ENCODE assay signal across 8 cellular contexts in the genomic region with DNA sequence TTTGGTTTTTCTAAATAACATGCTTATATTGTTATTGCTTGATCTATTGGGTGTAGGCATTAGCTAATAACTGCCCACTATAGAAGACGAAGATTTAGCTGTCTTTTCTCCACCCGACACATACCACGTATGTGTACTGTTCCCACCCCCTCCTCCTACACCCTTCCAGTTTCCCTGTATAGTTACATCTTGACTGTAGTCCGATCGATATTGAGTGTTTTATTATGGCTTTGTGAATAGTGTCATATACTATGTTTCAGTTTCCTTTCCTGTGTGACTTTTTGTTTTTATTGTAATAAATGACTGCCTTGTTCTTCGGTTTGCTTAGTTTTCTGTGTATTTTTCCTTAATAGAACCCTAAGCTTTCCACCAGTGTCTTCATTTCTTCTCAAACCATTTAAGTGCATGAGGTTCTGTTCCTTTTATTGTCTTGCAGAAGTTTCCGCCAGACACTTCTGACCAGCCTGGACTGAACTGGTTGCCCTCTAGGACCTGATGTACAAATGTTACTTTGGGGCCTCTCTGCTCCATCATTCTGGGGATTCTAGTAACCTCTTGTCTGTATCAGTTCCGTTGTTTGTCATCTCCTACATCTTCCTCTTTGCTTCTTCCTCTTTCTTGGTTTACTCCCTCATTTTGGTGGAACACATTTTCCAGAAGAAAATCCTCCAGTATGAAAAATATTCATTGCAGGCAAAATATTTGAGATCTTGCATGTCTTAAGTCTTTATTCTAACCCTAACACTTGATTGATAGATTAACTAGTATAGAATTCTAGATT.
A peak's percentile ranks its signal among the peaks of the same experiment; 100 is the strongest.
DNase-seq lines count a peak whose midpoint lies in the region; ATAC-seq and TF ChIP-seq lines count a peak whose summit lies in the region.

No MANE protein-coding gene starts in this region.

- 80 to 87% (median 86%) methylated on average over 8 of the region's 8 CpGs for WGBS in heart left ventricle, 4 donors

- no peaks in the 10 kb centered on the region for H3K27me3 ChIP-seq in heart left ventricle
- H3K27me3 ChIP-seq in left ventricle myocardium inferior (ENCODE audit: low read depth): no peaks in the 10 kb centered on the region

- TF ChIP-seq POLR2A in heart left ventricle (IDR thresholded peaks at IDR 0.05) (no peak), erythroblast (IDR thresholded peaks at IDR 0.05; ENCODE audit: low read length) (no peak)

- H3K4me3 ChIP-seq in heart left ventricle (no peak overlapping the region), left ventricle myocardium inferior (no peak overlapping the region)

- H3K9me3 Mint-ChIP-seq in stimulated activated naive B cell treated with anti-CD40 and anti-IgM and Interleukin-4, amounts not matched to agents 10 μg/mL and 1 μg/mL and 100 μg/mL, for 72 hours: no peaks in the 10 kb centered on the region

- peaks cover 0 to 52% (median 0%) of the 10 kb centered on the region in 9 donors for H3K36me3 ChIP-seq in heart left ventricle
- peaks cover 4% of the 10 kb centered on the region for H3K36me3 ChIP-seq in left ventricle myocardium inferior

- DNase-seq in heart left ventricle: no peak
- DNase-seq in left ventricle myocardium inferior: no peak
- DNase-seq in NOMO-1 (lab: John Stamatoyannopoulos, UW; ENCODE audit: unreplicated experiment in 2 of 2): peak; percentile 19 to 50
- DNase-seq in stimulated activated naive B cell treated with anti-CD40 and anti-IgM and Interleukin-4, amounts not matched to agents 10 μg/mL and 1 μg/mL and 100 μg/mL, for 72 hours: peak; percentile 28
- no peak for DNase-seq in D341Med (ENCODE audit: low spot score)
- no peak for DNase-seq in retina
- no peak for DNase-seq in erythroblast (lab: John Stamatoyannopoulos, UW)

- no peaks in the 10 kb centered on the region for H3K27me3 Mint-ChIP-seq in stimulated activated naive B cell treated with anti-CD40 and anti-IgM and Interleukin-4, amounts not matched to agents 10 μg/mL and 1 μg/mL and 100 μg/mL, for 72 hours

- H3K4me3 Mint-ChIP-seq in stimulated activated naive B cell treated with anti-CD40 and anti-IgM and Interleukin-4, amounts not matched to agents 10 μg/mL and 1 μg/mL and 100 μg/mL, for 72 hours: peak overlapping the region; percentile 14 to 33

- ATAC-seq in heart left ventricle (peak in 3 of 4 donors; percentile 19 to 43 (median 35)), HG02763 (IDR thresholded peaks at IDR 0.05; ENCODE audit: unreplicated experiment) (peak; percentile 64)
- ATAC-seq in stimulated activated naive B cell treated with anti-CD40 and anti-IgM and Interleukin-4, amounts not matched to agents 10 μg/mL and 1 μg/mL and 100 μg/mL, for 72 hours (replicated peaks): peak; percentile 78 to 79

- H3K9me3 ChIP-seq in heart left ventricle (no peaks in the 10 kb centered on the region), left ventricle myocardium inferior (replicated peaks) (no peaks in the 10 kb centered on the region)

- peaks cover 52 to 71% of the 10 kb centered on the region in 2 donors for H3K36me3 Mint-ChIP-seq in stimulated activated naive B cell treated with anti-CD40 and anti-IgM and Interleukin-4, amounts not matched to agents 10 μg/mL and 1 μg/mL and 100 μg/mL, for 72 hours

- H3K4me1 ChIP-seq in heart left ventricle (peaks cover 0 to 14% (median 0%) of the 10 kb centered on the region in 12 donors), left ventricle myocardium inferior (peaks cover 11% of the 10 kb centered on the region)

- H3K27ac Mint-ChIP-seq in stimulated activated naive B cell treated with anti-CD40 and anti-IgM and Interleukin-4, amounts not matched to agents 10 μg/mL and 1 μg/mL and 100 μg/mL, for 72 hours: peak overlapping the region; percentile 79

- intact Hi-C loops in heart left ventricle (cut with DNase I): loop anchor here in 2 of 10 donors (5.0 to 10.0 kb wide), 2 partner anchors 367 to 370 kb away; no protein-coding TSS in a partner anchor
- intact Hi-C loops in left ventricle myocardium inferior (cut with micrococcal nuclease): no loop called here

- TF ChIP-seq CTCF in heart left ventricle (IDR thresholded peaks at IDR 0.05): no peak
- no peak for TF ChIP-seq CTCF in left ventricle myocardium inferior (IDR thresholded peaks at IDR 0.05; ENCODE audit: borderline replicate concordance)

- peaks cover 41 to 75% of the 10 kb centered on the region in 2 donors for H3K4me1 Mint-ChIP-seq in stimulated activated naive B cell treated with anti-CD40 and anti-IgM and Interleukin-4, amounts not matched to agents 10 μg/mL and 1 μg/mL and 100 μg/mL, for 72 hours

- H3K27ac ChIP-seq in heart left ventricle: peak overlapping the region in 1 of 12 donors; percentile 65
- H3K27ac ChIP-seq in left ventricle myocardium inferior (replicated peaks): no peak overlapping the region

Comparison
In these comparisons a context has a peak if more than half of its experiments do, and no peak if none do; other contexts are left out.
1. DNase-seq: peak in NOMO-1 (2 of 2) and stimulated activated naive B cell treated with anti-CD40 and anti-IgM and Interleukin-4, amounts not matched to agents 10 μg/mL and 1 μg/mL and 100 μg/mL, for 72 hours (single experiment); none in heart left ventricle (0 of 5), left ventricle myocardium inferior (single experiment), D341Med (single experiment), retina (single experiment) and erythroblast (0 of 2).
2. Peak in every context shown above with its lines, with median percentiles within 50 percentile points of each other: ATAC-seq.